9 cellular contexts compared by ENCODE assay signal in the genomic region with DNA sequence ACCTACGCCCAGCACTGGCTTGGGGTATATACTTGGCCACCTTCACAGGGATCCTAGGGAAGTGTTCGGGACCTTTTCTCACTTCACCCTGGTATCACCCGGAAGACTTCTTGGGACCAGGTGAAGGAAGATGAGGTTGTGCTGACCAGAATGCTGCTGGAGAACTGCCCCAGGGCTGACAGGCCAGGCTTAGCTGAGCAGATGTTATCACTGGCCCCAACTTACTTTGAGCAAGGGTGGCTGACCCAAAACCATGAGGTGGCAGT. TPM values are rescaled to one million over a fixed set of nuclear protein-coding genes. Genes with fewer than 3 reads are reported as not detected.
A peak's percentile ranks its signal among the peaks of the same experiment; 100 is the strongest.
DNase-seq lines count a peak whose midpoint lies in the region; ATAC-seq and TF ChIP-seq lines count a peak whose summit lies in the region.
"Had no signal": no experiment of that assay in that cellular context is flagged by ENCODE, and none has a peak within 500 bp of the region (broad histone marks: within the 10 kb centered on the region; RNA-seq: fewer than 3 reads in every experiment).

No MANE protein-coding gene starts in this region.

- H3K9me3 ChIP-seq in mesenchymal stem cell (ENCODE audit: control insufficient read depth, low read length) (no peaks in the 10 kb centered on the region), thoracic aorta (no peaks in the 10 kb centered on the region)

- peak overlapping the region; percentile 37 for H2AK5ac ChIP-seq in mesenchymal stem cell (ENCODE audit: low read length, severe bottlenecking)

- H3K18ac ChIP-seq in mesenchymal stem cell (ENCODE audit: low read depth in 1 of 2, low read length in 2 of 2) = peak overlapping the region; percentile 11 to 21

- H3K36me3 ChIP-seq in mesenchymal stem cell (ENCODE audit: control insufficient read depth in 1 of 2, insufficient read depth in 2 of 2, low read depth in 1 of 2, low read length in 2 of 2) (peaks cover 18 to 58% of the 10 kb centered on the region in 2 experiments), thoracic aorta (peaks cover 23% of the 10 kb centered on the region)

- H4K91ac ChIP-seq in mesenchymal stem cell (ENCODE audit: low read length) = no peak overlapping the region

- peaks cover 43% of the 10 kb centered on the region for H3K36me3 Mint-ChIP-seq in activated CD4-positive, alpha-beta T cell treated with anti-CD3 and anti-CD28 coated beads, Interleukin-2, amount 10 ng/mL, durations not matched to agents 24 days and 14 days (ENCODE audit: low read depth)

- no peak overlapping the region for H2BK15ac ChIP-seq in mesenchymal stem cell (ENCODE audit: low read depth, poor library complexity, severe bottlenecking)

- no peak overlapping the region for H3K4me3 Mint-ChIP-seq in activated CD4-positive, alpha-beta T cell treated with anti-CD3 and anti-CD28 coated beads, Interleukin-2, amount 10 ng/mL, durations not matched to agents 24 days and 14 days

- H3K27ac ChIP-seq in mesenchymal stem cell (ENCODE audit: low read length, poor library complexity, severe bottlenecking) (no peak overlapping the region), thoracic aorta (peak overlapping the region; percentile 52 to 99)

- H3K27ac Mint-ChIP-seq in activated CD4-positive, alpha-beta T cell treated with anti-CD3 and anti-CD28 coated beads, Interleukin-2, amount 10 ng/mL, durations not matched to agents 24 days and 14 days = peak overlapping the region; percentile 49

- no peak overlapping the region for H3K23ac ChIP-seq in mesenchymal stem cell (ENCODE audit: low read length in 2 of 2)

- intact Hi-C loops in activated CD4-positive, alpha-beta T cell treated with anti-CD3 and anti-CD28 coated beads, Interleukin-2, amount 10 ng/mL, durations not matched to agents 24 days and 14 days (cut with micrococcal nuclease) = no loop called here

- no peak for DNase-seq in activated CD4-positive, alpha-beta T cell treated with anti-CD3 and anti-CD28 coated beads, Interleukin-2, amount 10 ng/mL, durations not matched to agents 24 days and 14 days
- DNase-seq in activated CD4-positive, alpha-beta T cell treated with anti-CD3 and anti-CD28 coated beads for 4 hours = no peak
- peak; percentile 62 for DNase-seq in amniotic epithelial cell (ENCODE audit: low read depth)
- peak; percentile 67 for DNase-seq in mesenchymal stem cell
- DNase-seq in thoracic aorta (ENCODE audit: low spot score) = no peak
- DNase-seq in hepatic stellate cell (ENCODE audit: low spot score) = no peak
- no peak for DNase-seq in dermis blood vessel endothelial cell
- DNase-seq: NCI-H446 treated with DMSO at 0.1 percent for 48 hours had no signal

- no peak overlapping the region for H2BK5ac ChIP-seq in mesenchymal stem cell (ENCODE audit: low read depth, low read length, poor library complexity, severe bottlenecking)

- H3K4me1 ChIP-seq in mesenchymal stem cell (ENCODE audit: control insufficient read depth, insufficient read depth, low read depth, low read length) (peaks cover 23% of the 10 kb centered on the region), thoracic aorta (ENCODE audit: control insufficient read depth in 1 of 2, low read depth in 2 of 2) (peaks cover 20 to 48% of the 10 kb centered on the region in 2 donors)

- peaks cover 2% of the 10 kb centered on the region for H3K79me1 ChIP-seq in mesenchymal stem cell (replicated peaks; ENCODE audit: low read length, poor library complexity, severe bottlenecking)

- 100% methylated on average over 3 of the region's 3 CpGs for WGBS in mesenchymal stem cell

- no peak overlapping the region for H3K4me2 ChIP-seq in mesenchymal stem cell (ENCODE audit: low read length, poor library complexity, severe bottlenecking)

- ATAC-seq in thoracic aorta (ENCODE audit: insufficient number of reproducible peaks, low FRiP score, low read depth) = no peak
- no peak for ATAC-seq in GM19351 (IDR thresholded peaks at IDR 0.05; ENCODE audit: unreplicated experiment)

- H3K27me3 ChIP-seq in mesenchymal stem cell (ENCODE audit: control insufficient read depth in 1 of 2, insufficient read depth in 1 of 2, low read length in 2 of 2) (no peaks in the 10 kb centered on the region), thoracic aorta (replicated peaks; ENCODE audit: insufficient read depth) (no peaks in the 10 kb centered on the region)

- no peak overlapping the region for H2AFZ ChIP-seq in mesenchymal stem cell (ENCODE audit: low read depth, low read length)

- H3K4ac ChIP-seq in mesenchymal stem cell (ENCODE audit: low read depth in 1 of 2, low read length in 2 of 2) = no peak overlapping the region

- H3K4me1 Mint-ChIP-seq in activated CD4-positive, alpha-beta T cell treated with anti-CD3 and anti-CD28 coated beads, Interleukin-2, amount 10 ng/mL, durations not matched to agents 24 days and 14 days = peaks cover 30% of the 10 kb centered on the region

- no peaks in the 10 kb centered on the region for H3K9me3 Mint-ChIP-seq in activated CD4-positive, alpha-beta T cell treated with anti-CD3 and anti-CD28 coated beads, Interleukin-2, amount 10 ng/mL, durations not matched to agents 24 days and 14 days

- H3K9ac ChIP-seq in mesenchymal stem cell (ENCODE audit: low read length) = peak overlapping the region; percentile 99

- no peak overlapping the region for H3K4me3 ChIP-seq in mesenchymal stem cell (ENCODE audit: insufficient read depth in 1 of 2, low read depth in 1 of 2, low read length in 2 of 2)
- H3K4me3 ChIP-seq in thoracic aorta = no peak overlapping the region

- peak overlapping the region in 1 of 2 experiments; percentile 29 for H2BK12ac ChIP-seq in mesenchymal stem cell (ENCODE audit: low read length in 2 of 2)

- no peak overlapping the region for H2BK120ac ChIP-seq in mesenchymal stem cell (ENCODE audit: low read depth, low read length)

- TF ChIP-seq CTCF in thoracic aorta (IDR thresholded peaks at IDR 0.05) = no peak

- H3K14ac ChIP-seq in mesenchymal stem cell (ENCODE audit: low read length in 2 of 2) = no peak overlapping the region

- H4K8ac ChIP-seq in mesenchymal stem cell (ENCODE audit: low read length) = peak overlapping the region; percentile 27

- H3K27me3 Mint-ChIP-seq in activated CD4-positive, alpha-beta T cell treated with anti-CD3 and anti-CD28 coated beads, Interleukin-2, amount 10 ng/mL, durations not matched to agents 24 days and 14 days = no peaks in the 10 kb centered on the region

RNA-seq across cellular contexts. Expression of gene FTH1, which starts 4.5 kb away (rescaled TPM):
- 500 and 515 TPM in 2 replicates for total RNA-seq in activated CD4-positive, alpha-beta T cell treated with anti-CD3 and anti-CD28 coated beads, Interleukin-2, amount 10 ng/mL, durations not matched to agents 24 days and 14 days
- 3,841 TPM for polyA plus RNA-seq in mesenchymal stem cell (2013, experiment 1 of 2)
- polyA plus RNA-seq in mesenchymal stem cell (2013, experiment 2 of 2) = 3,893 TPM
- total RNA-seq in thoracic aorta (1,000 to 10,000 TPM; 1,820 to 2,025 TPM), dermis blood vessel endothelial cell (742 and 1,944 TPM in 2 replicates)

RNA-seq across cellular contexts. Expression of gene BEST1, which starts 12.8 kb away (rescaled TPM):
- total RNA-seq in activated CD4-positive, alpha-beta T cell treated with anti-CD3 and anti-CD28 coated beads, Interleukin-2, amount 10 ng/mL, durations not matched to agents 24 days and 14 days = 0.07 TPM in 1 of 2 replicates, not detected in the other
- polyA plus RNA-seq in mesenchymal stem cell (2013, experiment 1 of 2) = 2.9 TPM
- polyA plus RNA-seq in mesenchymal stem cell (2013, experiment 2 of 2) = 2.6 TPM
- total RNA-seq in thoracic aorta (1 to 10 TPM; 4.7 to 8.0 TPM), dermis blood vessel endothelial cell (0.05 TPM in 1 of 2 replicates, not detected in the other)

RNA-seq across cellular contexts. Expression of gene RAB3IL1, which starts 45.6 kb away (rescaled TPM):
- 0.12 and 0.26 TPM in 2 replicates for total RNA-seq in activated CD4-positive, alpha-beta T cell treated with anti-CD3 and anti-CD28 coated beads, Interleukin-2, amount 10 ng/mL, durations not matched to agents 24 days and 14 days
- 10.9 TPM for polyA plus RNA-seq in mesenchymal stem cell (2013, experiment 1 of 2)
- 10.4 TPM for polyA plus RNA-seq in mesenchymal stem cell (2013, experiment 2 of 2)
- total RNA-seq in thoracic aorta = 10 to 100 TPM; 20.8 to 45.4 TPM
- 9.0 and 9.9 TPM in 2 replicates for total RNA-seq in dermis blood vessel endothelial cell

Comparison
In these comparisons a context has a peak if more than half of its experiments do, and no peak if none do; other contexts are left out.
1. DNase-seq: peak in amniotic epithelial cell (single experiment) and mesenchymal stem cell (single experiment); none in activated CD4-positive, alpha-beta T cell treated with anti-CD3 and anti-CD28 coated beads, Interleukin-2, amount 10 ng/mL, durations not matched to agents 24 days and 14 days (single experiment), activated CD4-positive, alpha-beta T cell treated with anti-CD3 and anti-CD28 coated beads for 4 hours (0 of 2), thoracic aorta (single experiment), hepatic stellate cell (single experiment) and dermis blood vessel endothelial cell (single experiment).